In genomic region chr13:29474991-29475390, GRCh38 we compare ENCODE assay signal across 22 cellular contexts.
DNase-seq lines count a peak whose midpoint lies in the region; ATAC-seq, FAIRE-seq and TF ChIP-seq lines count a peak whose summit lies in the region.
"Had no signal": no experiment of that assay in that cellular context is flagged by ENCODE, and none has a peak within 500 bp of the region (broad histone marks: within the 10 kb centered on the region; RNA-seq: fewer than 3 reads in every experiment).

No MANE protein-coding gene starts in this region.

- no peak for ATAC-seq in GM18517 (IDR thresholded peaks at IDR 0.05; ENCODE audit: unreplicated experiment)
- ATAC-seq: left lobe of liver had no signal

- peak; percentile 86 for DNase-seq in EL
- DNase-seq in NCI-H226 = peak; percentile 60
- peak; percentile 18 for DNase-seq in bronchial epithelial cell (ENCODE audit: low read depth)
- peak; percentile 24 for DNase-seq in myocyte (ENCODE audit: low read depth)
- DNase-seq in SK-N-DZ (ENCODE audit: low spot score) = no peak
- no peak for DNase-seq in Kasumi-1 (lab: John Stamatoyannopoulos, UW)
- no peak for DNase-seq in cerebellar cortex (ENCODE audit: low spot score)
- DNase-seq: activated naive CD4-positive, alpha-beta T cell; dermis blood vessel endothelial cell; DMS79 treated with DMSO at 0.1 percent for 48 hours; glutamatergic neuron; NCI-H1436 treated with DMSO at 0.1 percent for 48 hours; NCI-H774; OCI-M1; SHP77 treated with DMSO at 0.1 percent for 48 hours; T-helper 2 cell; WERI-Rb-1 had no signal

- no peak overlapping the region for H3K4me3 ChIP-seq in bronchial epithelial cell (ENCODE audit: low read depth, low read length)
- H3K4me3 ChIP-seq: ascending aorta, prostate gland, suprapubic skin had no signal

- FAIRE-seq in bronchial epithelial cell (lab: Jason Lieb, UNC) = no peak

- no peaks in the 10 kb centered on the region for H3K36me3 ChIP-seq in bronchial epithelial cell (ENCODE audit: control insufficient read depth, insufficient read depth, low read length)
- H3K36me3 ChIP-seq: ascending aorta, prostate gland, suprapubic skin, WERI-Rb-1 had no signal

- no peak for TF ChIP-seq CTCF in bronchial epithelial cell (IDR thresholded peaks at IDR 0.05; ENCODE audit: insufficient read depth, low read length, severe bottlenecking)

- peaks cover 2% of the 10 kb centered on the region for H3K27me3 ChIP-seq in bronchial epithelial cell (ENCODE audit: control insufficient read depth, insufficient read depth, low read length)
- H3K27me3 ChIP-seq: ascending aorta, suprapubic skin had no signal

Comparison
In these comparisons a context has a peak if more than half of its experiments do, and no peak if none do; other contexts are left out.
1. DNase-seq: peak in EL (single experiment), NCI-H226 (single experiment), bronchial epithelial cell (single experiment) and myocyte (single experiment); none in SK-N-DZ (single experiment), Kasumi-1 (0 of 2) and cerebellar cortex (single experiment).